Comparison of ENCODE assay signal across 9 cellular contexts in genomic region chr16:28063611-28064061, GRCh38. TPM values are rescaled to one million over a fixed set of nuclear protein-coding genes. Genes with fewer than 3 reads are reported as not detected.
A peak's percentile ranks its signal among the peaks of the same experiment; 100 is the strongest.
DNase-seq lines count a peak whose midpoint lies in the region; ATAC-seq, FAIRE-seq and TF ChIP-seq lines count a peak whose summit lies in the region.
"Had no signal": no experiment of that assay in that cellular context is flagged by ENCODE, and none has a peak within 500 bp of the region (broad histone marks: within the 10 kb centered on the region; RNA-seq: fewer than 3 reads in every experiment).

TSS of gene GSG1L (minus strand) at chr16:28063714. CDS start at chr16:28063424, 290 bp downstream.

- no peak for ATAC-seq in RWPE2 (ENCODE audit: low read depth)
- peak; percentile 85 for ATAC-seq in left ventricle myocardium superior
- ATAC-seq in HG03097 (IDR thresholded peaks at IDR 0.05; ENCODE audit: low FRiP score, unreplicated experiment) = no peak

- peaks cover 61% of the 10 kb centered on the region for H3K27me3 ChIP-seq in RWPE2 (ENCODE audit: insufficient read depth, poor library complexity, severe bottlenecking)

- no peaks in the 10 kb centered on the region for H3K9me3 ChIP-seq in RWPE2 (ENCODE audit: severe bottlenecking)

- FAIRE-seq in HTR-8/SVneo (lab: Jason Lieb, UNC) = no peak

- H3K27ac ChIP-seq in RWPE2 (ENCODE audit: poor library complexity, severe bottlenecking) = no peak within 1 kb of the TSS
- H3K27ac ChIP-seq in skin epidermis = no peak within 1 kb of the TSS

- H3K36me3 ChIP-seq in RWPE2 (ENCODE audit: low read depth) = no peaks in the 10 kb centered on the region

- H3K4me3 ChIP-seq in RWPE2 (ENCODE audit: severe bottlenecking) (no peak within 1 kb of the TSS), skin epidermis (peak within 1 kb of the TSS in 4 of 7 experiments; percentile 11 to 37 (median 18))

- DNase-seq in NCI-H1105 (lab: John Stamatoyannopoulos, UW) (peak; percentile 0), NCI-H1105 treated with DMSO at 0.1 percent for 48 hours (lab: John Stamatoyannopoulos, UW) (no peak), RWPE2 (ENCODE audit: low spot score) (no peak), left ventricle myocardium superior (peak; percentile 54), HTR-8/SVneo (ENCODE audit: insufficient read length, low spot score) (no peak), NOMO-1 treated with DMSO at 0.1 percent for 48 hours (lab: John Stamatoyannopoulos, UW; ENCODE audit: unreplicated experiment) (no peak)
- DNase-seq: MM.1S had no signal

- no peaks in the 10 kb centered on the region for H3K4me1 ChIP-seq in RWPE2 (ENCODE audit: insufficient read depth, poor library complexity, severe bottlenecking)

- TF ChIP-seq CTCF in RWPE2 (IDR thresholded peaks at IDR 0.05; ENCODE audit: poor library complexity, severe bottlenecking) = peak; percentile 12

- intact Hi-C loops in left ventricle myocardium superior (cut with micrococcal nuclease) = no loop called here

RNA-seq across cellular contexts. Expression of gene GSG1L, which starts in this region (rescaled TPM):
- total RNA-seq in left ventricle myocardium superior = 1.9 TPM

Comparison
In these comparisons a context has a peak if more than half of its experiments do, and no peak if none do; other contexts are left out.
1. DNase-seq: peak in NCI-H1105 (single experiment) and left ventricle myocardium superior (single experiment); none in NCI-H1105 treated with DMSO at 0.1 percent for 48 hours (single experiment), RWPE2 (single experiment), HTR-8/SVneo (single experiment) and NOMO-1 treated with DMSO at 0.1 percent for 48 hours (single experiment).